Comparison of ENCODE assay signal across 9 cellular contexts in genomic region chr3:69320867-69321266, GRCh38.
DNase-seq lines count a peak whose midpoint lies in the region; ATAC-seq and TF ChIP-seq lines count a peak whose summit lies in the region.
"Had no signal": no experiment of that assay in that cellular context is flagged by ENCODE, and none has a peak within 500 bp of the region (broad histone marks: within the 10 kb centered on the region; RNA-seq: fewer than 3 reads in every experiment).

No MANE protein-coding gene starts in this region.

- H3K9me3 Mint-ChIP-seq in Caco-2 (ENCODE audit: unreplicated experiment) = peaks cover 9% of the 10 kb centered on the region
- H3K9me3 Mint-ChIP-seq: CD8-positive, alpha-beta memory T cell had no signal

- intact Hi-C loops in Caco-2 (cut with micrococcal nuclease; ENCODE audit: unreplicated experiment) (loop anchor here (5.0 kb wide), 2 partner anchors 159 to 351 kb away; no protein-coding TSS in a partner anchor), left lung (cut with DNase I) (loop anchor here in 1 of 2 donors (10.0 kb wide), 1 partner anchor 104 kb away; no protein-coding TSS in a partner anchor)

- no peaks in the 10 kb centered on the region for H3K9me3 ChIP-seq in Caco-2
- H3K9me3 ChIP-seq in left lung = no peaks in the 10 kb centered on the region

- DNase-seq in Caco-2 = no peak
- peak; percentile 92 for DNase-seq in MV-4-11 (lab: John Stamatoyannopoulos, UW)
- DNase-seq in left lung = no peak
- no peak for DNase-seq in stimulated activated CD4-positive, alpha-beta T cell treated with anti-CD3 and anti-CD28 coated beads, Interleukin-4, amount 100 ng/mL, for 4 hours
- DNase-seq in GOT3 (lab: John Stamatoyannopoulos, UW) = no peak
- DNase-seq in DMS79 (lab: John Stamatoyannopoulos, UW) = no peak
- DNase-seq: CD8-positive, alpha-beta memory T cell had no signal

- no peaks in the 10 kb centered on the region for H3K27me3 ChIP-seq in Caco-2 (replicated peaks; ENCODE audit: control insufficient read depth, insufficient read depth, low read length)
- H3K27me3 ChIP-seq in left lung = no peaks in the 10 kb centered on the region

- H3K36me3 Mint-ChIP-seq in Caco-2 (ENCODE audit: insufficient read depth, unreplicated experiment) = peaks cover 6% of the 10 kb centered on the region
- H3K36me3 Mint-ChIP-seq: CD8-positive, alpha-beta memory T cell had no signal

- peak overlapping the region; percentile 67 to 75 for H3K27ac ChIP-seq in left lung

- BruUV-seq in Caco-2 (replicated peaks; lab: Mats Ljungman, UMichigan) = no TSS peak

- H3K27me3 Mint-ChIP-seq in Caco-2 (ENCODE audit: insufficient read depth, unreplicated experiment) = no peaks in the 10 kb centered on the region
- H3K27me3 Mint-ChIP-seq: CD8-positive, alpha-beta memory T cell had no signal

- TF ChIP-seq CTCF in Caco-2 (IDR thresholded peaks at IDR 0.05; ENCODE audit: insufficient read depth in 1 of 2, low read depth in 1 of 2, low read length in 1 of 2, severe bottlenecking in 1 of 2, unreplicated experiment in 1 of 2) (no peak), left lung (IDR thresholded peaks at IDR 0.05) (no peak)

- no peak overlapping the region for H3K4me3 Mint-ChIP-seq in Caco-2 (ENCODE audit: unreplicated experiment)
- H3K4me3 Mint-ChIP-seq: CD8-positive, alpha-beta memory T cell had no signal

- H3K4me3 ChIP-seq in Caco-2 (ENCODE audit: low read depth, low read length) = no peak overlapping the region
- H3K4me3 ChIP-seq in left lung = no peak overlapping the region

- peak; percentile 60 for ATAC-seq in GM21529 (IDR thresholded peaks at IDR 0.05; ENCODE audit: unreplicated experiment)
- ATAC-seq in left lung = peak; percentile 52
- ATAC-seq in activated CD4-positive, CD25-positive, alpha-beta regulatory T cell treated with anti-CD3 and anti-CD28 coated beads, Interleukin-2, amount 50 U/mL, for 24 hours = no peak

- no peaks in the 10 kb centered on the region for H3K36me3 ChIP-seq in Caco-2 (ENCODE audit: control insufficient read depth, insufficient read depth, low read length)
- H3K36me3 ChIP-seq in left lung = no peaks in the 10 kb centered on the region

- H3K4me1 ChIP-seq in Caco-2 (peaks cover 37% of the 10 kb centered on the region), left lung (peaks cover 29 to 65% of the 10 kb centered on the region in 2 donors)

- POLR2A ChIA-PET in Caco-2 (lab: Charles Lee) = no interaction called here

- peaks cover 20% of the 10 kb centered on the region for H3K4me1 Mint-ChIP-seq in Caco-2 (ENCODE audit: low read depth, unreplicated experiment)
- H3K4me1 Mint-ChIP-seq: CD8-positive, alpha-beta memory T cell had no signal

- CTCF ChIA-PET in Caco-2 (lab: Charles Lee) = no interaction called here

- H3K27ac Mint-ChIP-seq in Caco-2 (ENCODE audit: unreplicated experiment) = peak overlapping the region; percentile 59

Comparison
In these comparisons a context has a peak if more than half of its experiments do, and no peak if none do; other contexts are left out.
1. ATAC-seq: peak in GM21529 (single experiment) and left lung (single experiment); none in activated CD4-positive, CD25-positive, alpha-beta regulatory T cell treated with anti-CD3 and anti-CD28 coated beads, Interleukin-2, amount 50 U/mL, for 24 hours (0 of 2).